In the genomic region with DNA sequence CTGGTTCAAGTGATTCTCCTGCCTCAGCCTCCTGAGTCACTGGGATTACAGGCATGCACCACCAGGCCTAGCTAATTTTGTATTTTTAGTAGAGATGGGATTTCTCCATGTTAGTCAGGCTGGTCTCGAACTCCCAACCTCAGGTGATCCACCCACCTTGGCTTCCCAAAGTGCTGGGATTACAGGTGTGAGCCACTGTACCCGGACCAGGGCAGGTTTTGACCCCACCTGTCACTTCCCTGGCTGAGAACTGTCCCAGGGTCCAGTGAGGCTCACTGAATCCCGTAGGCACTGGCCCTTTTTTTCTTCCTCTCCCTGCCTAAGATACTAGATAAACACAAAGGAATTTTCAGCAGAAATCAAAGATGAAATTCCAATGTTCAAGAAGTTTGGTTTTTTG, we compare ENCODE assay signal across 8 cellular contexts. TPM values are rescaled to one million over a fixed set of nuclear protein-coding genes. Genes with fewer than 3 reads are reported as not detected.
DNase-seq lines count a peak whose midpoint lies in the region; ATAC-seq and TF ChIP-seq lines count a peak whose summit lies in the region.
"Not testable (repeated sequence)": the region's sequence is repeated elsewhere in the genome, so short reads cannot be mapped to it uniquely, and the experiment has no call there.
"Had no signal": no experiment of that assay in that cellular context is flagged by ENCODE, and none has a peak within 500 bp of the region (broad histone marks: within the 10 kb centered on the region; RNA-seq: fewer than 3 reads in every experiment).

No MANE protein-coding gene starts in this region.

- H3K4me1 Mint-ChIP-seq in GM23338: peaks cover 19% of the 10 kb centered on the region
- not testable (repeated sequence) for H3K4me1 Mint-ChIP-seq in central memory CD8-positive, alpha-beta T cell
- peaks cover 32% of the 10 kb centered on the region for H3K4me1 Mint-ChIP-seq in endodermal cell

- H3K9me3 ChIP-seq in endodermal cell (ENCODE audit: control insufficient read depth, low read length); lower lobe of right lung; spleen: not testable (repeated sequence)

- H2AFZ ChIP-seq in GM23338: not testable (repeated sequence)

- H3K9ac ChIP-seq in endodermal cell (ENCODE audit: extremely low read depth, low read length, poor library complexity, severe bottlenecking): not testable (repeated sequence)

- not testable (repeated sequence) for H3K4me3 Mint-ChIP-seq in GM23338; central memory CD8-positive, alpha-beta T cell; endodermal cell

- peak overlapping the region; percentile 74 for H3K27ac Mint-ChIP-seq in GM23338
- H3K27ac Mint-ChIP-seq in central memory CD8-positive, alpha-beta T cell (ENCODE audit: low read depth): peak overlapping the region; percentile 65
- not testable (repeated sequence) for H3K27ac Mint-ChIP-seq in endodermal cell

- H3K9me2 ChIP-seq in GM23338 (ENCODE audit: insufficient read depth): not testable (repeated sequence)

- H3K27me3 Mint-ChIP-seq in GM23338 (ENCODE audit: insufficient read depth, low read depth, poor library complexity); endodermal cell (ENCODE audit: insufficient read depth): not testable (repeated sequence)
- H3K27me3 Mint-ChIP-seq in central memory CD8-positive, alpha-beta T cell: peaks cover 23% of the 10 kb centered on the region

- not testable (repeated sequence) for H3K4me3 ChIP-seq in GM23338; endodermal cell (ENCODE audit: low read length); lower lobe of right lung; spleen

- not testable (repeated sequence) for H3K79me2 ChIP-seq in GM23338 (replicated peaks; ENCODE audit: insufficient read depth)

- not testable (repeated sequence) for H3K27me3 ChIP-seq in GM23338 (ENCODE audit: insufficient read depth); endodermal cell (ENCODE audit: control insufficient read depth, insufficient read depth, low read length, poor library complexity, severe bottlenecking); lower lobe of right lung (ENCODE audit: low read depth); spleen (replicated peaks in 1 of 7)

- H3K9me3 Mint-ChIP-seq in GM23338; central memory CD8-positive, alpha-beta T cell; endodermal cell: not testable (repeated sequence)

- intact Hi-C loops in lower lobe of right lung (cut with DNase I); posterior vena cava (cut with DNase I); spleen (cut with DNase I; ENCODE audit: low total_unique reads): not testable (repeated sequence)

- H3K4me2 ChIP-seq in GM23338: not testable (repeated sequence)

- not testable (repeated sequence) for H3K36me3 ChIP-seq in GM23338 (ENCODE audit: insufficient read depth); endodermal cell (ENCODE audit: control insufficient read depth, insufficient read depth, low read length); lower lobe of right lung; spleen

- not testable (repeated sequence) for ATAC-seq in GM23338; central memory CD8-positive, alpha-beta T cell (replicated peaks; ENCODE audit: extremely low read depth, poor library complexity, severe bottlenecking); lower lobe of right lung

- H3K36me3 Mint-ChIP-seq in GM23338 (ENCODE audit: low read depth); central memory CD8-positive, alpha-beta T cell (ENCODE audit: insufficient read depth): not testable (repeated sequence)
- peaks cover 16% of the 10 kb centered on the region for H3K36me3 Mint-ChIP-seq in endodermal cell (ENCODE audit: low read depth)

- TF ChIP-seq CTCF in GM23338 (conservative IDR thresholded peaks at IDR 0.05; ENCODE audit: low read depth in 2 of 2); endodermal cell (conservative IDR thresholded peaks at IDR 0.05); lower lobe of right lung (IDR thresholded peaks at IDR 0.05); spleen (IDR thresholded peaks at IDR 0.05 in 8 of 11, conservative IDR thresholded peaks at IDR 0.05 in 3 of 11): not testable (repeated sequence)

- not testable (repeated sequence) for TF ChIP-seq POLR2A in spleen (IDR thresholded peaks at IDR 0.05)

- not testable (repeated sequence) for DNase-seq in GM23338 (ENCODE audit: low spot score); central memory CD8-positive, alpha-beta T cell (ENCODE audit: low spot score in 2 of 2); spleen
- DNase-seq in endodermal cell (peak; percentile 13), islet precursor cell (peak; percentile 4), lower lobe of right lung (peak; percentile 14), posterior vena cava (ENCODE audit: low spot score) (peak; percentile 66)

- H3K4me1 ChIP-seq in GM23338 (ENCODE audit: insufficient read depth); endodermal cell (ENCODE audit: control insufficient read depth, insufficient read depth, low read length); lower lobe of right lung: not testable (repeated sequence)
- peaks cover 0 to 15% (median 0%) of the 10 kb centered on the region in 6 donors for H3K4me1 ChIP-seq in spleen

- H4K20me1 ChIP-seq in GM23338 (replicated peaks; ENCODE audit: insufficient read depth): not testable (repeated sequence)

- H3K27ac ChIP-seq in GM23338 (ENCODE audit: low read depth); endodermal cell (ENCODE audit: low read depth, low read length): not testable (repeated sequence)
- H3K27ac ChIP-seq in lower lobe of right lung: peak overlapping the region; percentile 76
- H3K27ac ChIP-seq in spleen: peak overlapping the region in 6 of 8 donors; percentile 12 to 74 (median 60)

- not testable (repeated sequence) for H3F3A ChIP-seq in GM23338 (replicated peaks; ENCODE audit: low read depth)

- WGBS in endodermal cell (ENCODE audit: insufficient coverage in 1 of 2, insufficient read length in 1 of 2), 2 experiments: 89 to 94% methylated on average over 2 to 3 of the region's 3 CpGs
- WGBS in spleen, 5 donors: 67 to 91% (median 76%) methylated on average over 3 of the region's 3 CpGs

RNA-seq across cellular contexts. Expression of a gene that starts 52.5 kb away (rescaled TPM):
- 78.1 and 89.4 TPM in 2 replicates for total RNA-seq in GM23338 (2014; rRNA removed; shearing (Covaris generic))
- 44.2 and 47.1 TPM in 2 replicates for polyA plus RNA-seq in GM23338 (2016; fragmentation: Nextera tagmentation; extraction: Ambion mirVana)
- 10 to 100 TPM; 13.0 to 32.3 TPM for total RNA-seq in endodermal cell
- polyA plus RNA-seq in endodermal cell (2013, experiment 1 of 2): 5.7 TPM
- 3.7 TPM for polyA plus RNA-seq in endodermal cell (2013, experiment 2 of 2)
- 80.0 TPM for total RNA-seq in lower lobe of right lung
- 1 to 10 TPM; 5.7 to 7.7 TPM for total RNA-seq in posterior vena cava
- total RNA-seq in spleen: 10 to 100 TPM; 10.7 to 17.5 (median 11.9) TPM
- 1 to 10 TPM in 2 of 3 donors, under 1 TPM in 1; 0.96 to 1.7 (median 1.4) TPM for polyA plus RNA-seq in spleen
- total RNA-seq: A673 had no signal
